ENCODE assay signal across 1 cellular context in genomic region chr13:50357586-50358118, GRCh38.
TF ChIP-seq lines count a peak whose summit lies in the region.

No MANE protein-coding gene starts in this region.

TF ChIP-seq in HEK293, 187 proteins besides CTCF, POLR2A, EP300 and RAD21 (continued from another document and continues in another):
- TF ChIP-seq ZBTB11 (tag by site-specific recombination; conservative IDR thresholded peaks at IDR 0.05; ENCODE audit: low read depth) (no peak), HOXD13 (CRISPR knock-in tag; IDR thresholded peaks at IDR 0.05; ENCODE audit: borderline replicate concordance) (no peak), ZBTB26 (tag by site-specific recombination; optimal IDR thresholded peaks at IDR 0.05) (peak; percentile 38), ZNF433 (tag by site-specific recombination; IDR thresholded peaks at IDR 0.05; ENCODE audit: low read depth) (no peak), ZIC2 (tag by site-specific recombination; IDR thresholded peaks at IDR 0.05) (no peak), ZNF394 (tag by site-specific recombination; IDR thresholded peaks at IDR 0.05; ENCODE audit: borderline replicate concordance) (peak; percentile 81), ZNF521 (tag by site-specific recombination; IDR thresholded peaks at IDR 0.05) (no peak), ZNF202 (tag by site-specific recombination; IDR thresholded peaks at IDR 0.05; ENCODE audit: borderline replicate concordance) (no peak), ZNF768 (tag by site-specific recombination; IDR thresholded peaks at IDR 0.05) (no peak), ZFP3 (tag by site-specific recombination; IDR thresholded peaks at IDR 0.05; ENCODE audit: low read depth) (no peak), ZNF133 (tag by site-specific recombination; IDR thresholded peaks at IDR 0.05) (no peak), ZNF112 (tag by site-specific recombination; IDR thresholded peaks at IDR 0.05) (no peak), ZNF341 (tag by site-specific recombination; IDR thresholded peaks at IDR 0.05; ENCODE audit: low read depth) (peak; percentile 63), BCL11A (tag by site-specific recombination; IDR thresholded peaks at IDR 0.05; ENCODE audit: low read depth) (no peak; the same call in 1 of the 2 replicates), SP7 (tag by site-specific recombination; IDR thresholded peaks at IDR 0.05) (peak; percentile 97), KLF7 (tag by site-specific recombination; IDR thresholded peaks at IDR 0.05; ENCODE audit: borderline replicate concordance) (no peak), ZNF114 (tag by site-specific recombination; IDR thresholded peaks at IDR 0.05) (no peak), ZNF514 (tag by site-specific recombination; IDR thresholded peaks at IDR 0.05) (no peak), ZNF473 (tag by site-specific recombination; IDR thresholded peaks at IDR 0.05) (no peak), ZNF837 (tag by site-specific recombination; IDR thresholded peaks at IDR 0.05) (no peak), ZBTB48 (tag by site-specific recombination; IDR thresholded peaks at IDR 0.05) (no peak), ZNF747 (tag by site-specific recombination; IDR thresholded peaks at IDR 0.05) (no peak), GLIS1 (tag by site-specific recombination; IDR thresholded peaks at IDR 0.05) (peak; percentile 63; the same call in 1 of the 2 replicates), ZNF529 (tag by site-specific recombination; IDR thresholded peaks at IDR 0.05; ENCODE audit: insufficient replicate concordance) (peak; percentile 46), KLF17 (tag by site-specific recombination; IDR thresholded peaks at IDR 0.05) (peak; percentile 97), ZNF585B (tag by site-specific recombination; IDR thresholded peaks at IDR 0.05) (no peak), PRDM2 (tag by site-specific recombination; IDR thresholded peaks at IDR 0.05; ENCODE audit: borderline replicate concordance) (no peak), ZNF561 (tag by site-specific recombination; IDR thresholded peaks at IDR 0.05; ENCODE audit: borderline replicate concordance) (peak; percentile 81), ZNF624 (tag by site-specific recombination; IDR thresholded peaks at IDR 0.05) (no peak), ZNF121 (tag by site-specific recombination; IDR thresholded peaks at IDR 0.05) (no peak), ZXDB (tag by site-specific recombination; IDR thresholded peaks at IDR 0.05) (peak; percentile 92), ZNF707 (tag by site-specific recombination; IDR thresholded peaks at IDR 0.05) (no peak), ZBTB20 (tag by site-specific recombination; IDR thresholded peaks at IDR 0.05) (peak; percentile 92), KLF9 (tag by site-specific recombination; IDR thresholded peaks at IDR 0.05; ENCODE audit: low read depth) (peak; percentile 32; the same call in 1 of the 2 replicates), ZNF354C (tag by site-specific recombination; IDR thresholded peaks at IDR 0.05; ENCODE audit: borderline replicate concordance, low read depth) (no peak), ZNF629 (tag by site-specific recombination; IDR thresholded peaks at IDR 0.05) (peak; percentile 99), AEBP2 (tag by site-specific recombination; IDR thresholded peaks at IDR 0.05; ENCODE audit: borderline replicate concordance) (no peak), ZNF670 (tag by site-specific recombination; IDR thresholded peaks at IDR 0.05; ENCODE audit: low read depth) (no peak), ZNF366 (tag by site-specific recombination; conservative IDR thresholded peaks at IDR 0.05) (peak; percentile 98), ZNF580 (tag by site-specific recombination; IDR thresholded peaks at IDR 0.05) (peak; percentile 64; the same call in 1 of the 2 replicates), GLI4 (tag by site-specific recombination; IDR thresholded peaks at IDR 0.05) (no peak), KLF1 (tag by site-specific recombination; IDR thresholded peaks at IDR 0.05) (no peak), ELK4 (IDR thresholded peaks at IDR 0.05; ENCODE audit: borderline replicate concordance, low read depth, low read length) (no peak), ZNF398 (tag by site-specific recombination; IDR thresholded peaks at IDR 0.05) (no peak), ZNF664 (tag by site-specific recombination; IDR thresholded peaks at IDR 0.05) (peak; percentile 78; the same call in 1 of the 2 replicates), REPIN1 (tag by site-specific recombination; IDR thresholded peaks at IDR 0.05; ENCODE audit: low read depth) (no peak), SALL2 (tag by site-specific recombination; IDR thresholded peaks at IDR 0.05; ENCODE audit: borderline replicate concordance) (no peak), HOXA7 (CRISPR knock-in tag; IDR thresholded peaks at IDR 0.05; ENCODE audit: borderline replicate concordance) (no peak), ZNF449 (tag by site-specific recombination; IDR thresholded peaks at IDR 0.05) (no peak)
